In the genomic region with DNA sequence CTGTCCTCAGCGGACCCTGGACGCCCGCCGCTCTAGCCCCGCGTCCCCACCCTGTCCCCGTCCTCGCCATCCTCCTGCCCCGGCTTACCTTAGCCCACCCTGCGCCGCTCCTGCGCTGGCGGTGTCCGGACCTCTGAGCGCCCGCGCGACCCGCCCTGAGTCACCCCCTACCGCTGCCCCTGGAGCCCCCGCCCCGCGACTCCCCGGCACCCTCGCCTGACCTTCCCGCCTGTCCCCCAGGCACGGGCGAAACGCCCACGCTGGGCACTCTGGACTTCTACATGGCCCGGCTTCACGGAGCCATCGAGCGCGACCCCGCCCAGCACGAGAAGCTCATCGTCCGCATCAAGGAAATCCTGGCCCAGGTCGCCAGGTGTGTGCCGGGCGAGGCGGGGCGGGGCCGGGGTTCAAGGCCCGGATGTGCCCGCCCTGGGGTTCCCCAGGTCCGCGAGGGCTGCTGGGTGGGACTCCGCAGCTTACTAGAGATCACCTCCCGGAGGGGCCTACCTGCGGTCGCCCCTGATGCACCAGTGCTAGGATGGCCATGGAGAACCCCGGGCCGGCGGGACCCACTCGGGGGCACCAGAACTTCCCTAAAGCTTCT, we compare ENCODE assay signal across 1 cellular context.
TF ChIP-seq lines count a peak whose summit lies in the region.

No MANE protein-coding gene starts in this region.

TF ChIP-seq in H1, 55 proteins besides CTCF, POLR2A, EP300 and RAD21:
- TF ChIP-seq MAX (IDR thresholded peaks at IDR 0.05) (peak; percentile 67), SP4 (IDR thresholded peaks at IDR 0.05; ENCODE audit: low read length) (peak; percentile 52; the same call in 1 of the 2 replicates), SIRT6 (IDR thresholded peaks at IDR 0.05; ENCODE audit: low read length) (no peak), E2F6 (IDR thresholded peaks at IDR 0.05) (peak; percentile 53; the same call in 1 of the 2 replicates), TCF12 (IDR thresholded peaks at IDR 0.05; ENCODE audit: low read depth, low read length) (peak; percentile 62; the same call in 1 of the 2 replicates), TAF1 (IDR thresholded peaks at IDR 0.05; ENCODE audit: low read depth, low read length) (0 out of 2 replicates have a peak, but pooled peaks have one; percentile 36), SIN3A (conservative IDR thresholded peaks at IDR 0.05 in 1 of 2, IDR thresholded peaks at IDR 0.05 in 1 of 2; ENCODE audit: low read depth in 1 of 2, low read length in 2 of 2) (0 out of 4 replicates have a peak, but pooled peaks of 1 of the 2 experiments have one; percentile 27), CHD1 (IDR thresholded peaks at IDR 0.05; ENCODE audit: low read depth, low read length) (no peak), SP1 (IDR thresholded peaks at IDR 0.05; ENCODE audit: low read depth, low read length) (no peak), CBX5 (IDR thresholded peaks at IDR 0.05; ENCODE audit: low read depth, low read length) (no peak)
